ENCODE assay signal across 16 cellular contexts in genomic region chr2:113061241-113061640, GRCh38. TPM values are rescaled to one million over a fixed set of nuclear protein-coding genes. Genes with fewer than 3 reads are reported as not detected.
DNase-seq lines count a peak whose midpoint lies in the region; ATAC-seq and TF ChIP-seq lines count a peak whose summit lies in the region.
"Had no signal": no experiment of that assay in that cellular context is flagged by ENCODE, and none has a peak within 500 bp of the region (broad histone marks: within the 10 kb centered on the region; RNA-seq: fewer than 3 reads in every experiment).

No MANE protein-coding gene starts in this region.

- H3K36me3 ChIP-seq in esophagus muscularis mucosa, result no peaks in the 10 kb centered on the region
- no peaks in the 10 kb centered on the region for H3K36me3 ChIP-seq in neural progenitor cell
- H3K36me3 ChIP-seq in uterus, result no peaks in the 10 kb centered on the region

- H3K4me3 ChIP-seq in esophagus muscularis mucosa (no peak overlapping the region), neural progenitor cell (no peak overlapping the region), uterus (no peak overlapping the region)
- H3K4me3 ChIP-seq: A549 had no signal

- H3K27me3 Mint-ChIP-seq in activated CD8-positive, alpha-beta T cell treated with anti-CD3 and anti-CD28 coated beads, Interleukin-2, amount 10 ng/mL, durations not matched to agents 7 days and 5 days (ENCODE audit: low read depth), result peaks cover 2% of the 10 kb centered on the region
- peaks cover 3% of the 10 kb centered on the region for H3K27me3 Mint-ChIP-seq in activated CD8-positive, alpha-beta T cell treated with anti-CD3 and anti-CD28 coated beads for 36 hours
- peaks cover 9% of the 10 kb centered on the region for H3K27me3 Mint-ChIP-seq in neural progenitor cell (ENCODE audit: insufficient read depth, low read depth)
- H3K27me3 Mint-ChIP-seq: CD4-positive, alpha-beta T cell had no signal

- no peak for ATAC-seq in activated CD8-positive, alpha-beta T cell treated with anti-CD3 and anti-CD28 coated beads, Interleukin-2, amount 10 ng/mL, durations not matched to agents 7 days and 5 days
- no peak for ATAC-seq in activated CD8-positive, alpha-beta T cell treated with anti-CD3 and anti-CD28 coated beads for 36 hours
- ATAC-seq in GM19452 (IDR thresholded peaks at IDR 0.05; ENCODE audit: unreplicated experiment), result no peak
- ATAC-seq: HepG2 had no signal

- H3K9me3 ChIP-seq in esophagus muscularis mucosa (peaks cover 0 to 1% (median 0%) of the 10 kb centered on the region in 4 donors), neural progenitor cell (ENCODE audit: low read depth) (no peaks in the 10 kb centered on the region), uterus (no peaks in the 10 kb centered on the region)

- H2AFZ ChIP-seq in neural progenitor cell (replicated peaks), result no peak overlapping the region

- no peaks in the 10 kb centered on the region for H3K79me2 ChIP-seq in neural progenitor cell (ENCODE audit: low read depth)

- no peak overlapping the region for H3K4me3 Mint-ChIP-seq in activated CD8-positive, alpha-beta T cell treated with anti-CD3 and anti-CD28 coated beads, Interleukin-2, amount 10 ng/mL, durations not matched to agents 7 days and 5 days
- no peak overlapping the region for H3K4me3 Mint-ChIP-seq in activated CD8-positive, alpha-beta T cell treated with anti-CD3 and anti-CD28 coated beads for 36 hours
- H3K4me3 Mint-ChIP-seq in neural progenitor cell, result peak overlapping the region; percentile 22
- H3K4me3 Mint-ChIP-seq: CD4-positive, alpha-beta T cell; H9 had no signal

- peak; percentile 14 for DNase-seq in activated CD8-positive, alpha-beta T cell treated with anti-CD3 and anti-CD28 coated beads, Interleukin-2, amount 10 ng/mL, durations not matched to agents 7 days and 5 days
- DNase-seq in activated CD8-positive, alpha-beta T cell treated with anti-CD3 and anti-CD28 coated beads for 36 hours, result no peak
- DNase-seq in esophagus muscularis mucosa (ENCODE audit: extremely low spot score) (peak; percentile 79), neural progenitor cell (ENCODE audit: low spot score) (no peak), uterus (no peak), NCI-H1092 treated with DMSO at 0.1 percent for 48 hours (lab: John Stamatoyannopoulos, UW) (no peak)
- DNase-seq: AML-193; Caco-2; CD4-positive, alpha-beta T cell; H9 had no signal

- H3F3A ChIP-seq in neural progenitor cell (ENCODE audit: low read depth), result no peaks in the 10 kb centered on the region

- WGBS in esophagus muscularis mucosa, result 64% methylated on average over 2 of the region's 2 CpGs

- POLR2A ChIA-PET in activated CD8-positive, alpha-beta T cell treated with anti-CD3 and anti-CD28 coated beads, Interleukin-2, amount 10 ng/mL, durations not matched to agents 7 days and 5 days (lab: Charles Lee), result no interaction called here
- POLR2A ChIA-PET in activated CD8-positive, alpha-beta T cell treated with anti-CD3 and anti-CD28 coated beads for 36 hours (lab: Charles Lee), result no interaction called here

- H3K27me3 ChIP-seq in esophagus muscularis mucosa (peaks cover 0 to 11% (median 0%) of the 10 kb centered on the region in 4 donors), neural progenitor cell (no peaks in the 10 kb centered on the region), uterus (no peaks in the 10 kb centered on the region)

- H3K27ac ChIP-seq in esophagus muscularis mucosa (replicated peaks in 1 of 4), result no peak overlapping the region
- H3K27ac ChIP-seq in neural progenitor cell, result no peak overlapping the region
- no peak overlapping the region for H3K27ac ChIP-seq in uterus
- H3K27ac ChIP-seq: 22Rv1, A549, C4-2B had no signal

- no peaks in the 10 kb centered on the region for H3K4me1 Mint-ChIP-seq in activated CD8-positive, alpha-beta T cell treated with anti-CD3 and anti-CD28 coated beads, Interleukin-2, amount 10 ng/mL, durations not matched to agents 7 days and 5 days (ENCODE audit: low read depth)
- peaks cover 6% of the 10 kb centered on the region for H3K4me1 Mint-ChIP-seq in activated CD8-positive, alpha-beta T cell treated with anti-CD3 and anti-CD28 coated beads for 36 hours (ENCODE audit: low read depth)
- H3K4me1 Mint-ChIP-seq in neural progenitor cell, result peaks cover 12% of the 10 kb centered on the region
- H3K4me1 Mint-ChIP-seq: H9 had no signal

- no peak overlapping the region for H3K27ac Mint-ChIP-seq in activated CD8-positive, alpha-beta T cell treated with anti-CD3 and anti-CD28 coated beads, Interleukin-2, amount 10 ng/mL, durations not matched to agents 7 days and 5 days
- no peak overlapping the region for H3K27ac Mint-ChIP-seq in activated CD8-positive, alpha-beta T cell treated with anti-CD3 and anti-CD28 coated beads for 36 hours
- H3K27ac Mint-ChIP-seq in neural progenitor cell, result peak overlapping the region; percentile 50
- H3K27ac Mint-ChIP-seq: CD4-positive, alpha-beta T cell; H9 had no signal

- H4K20me1 ChIP-seq in neural progenitor cell (ENCODE audit: low read depth), result no peaks in the 10 kb centered on the region

- H3K9ac ChIP-seq in neural progenitor cell, result no peak overlapping the region

- TF ChIP-seq EP300 in esophagus muscularis mucosa (IDR thresholded peaks at IDR 0.05), result no peak

- H3K36me3 Mint-ChIP-seq in activated CD8-positive, alpha-beta T cell treated with anti-CD3 and anti-CD28 coated beads, Interleukin-2, amount 10 ng/mL, durations not matched to agents 7 days and 5 days (ENCODE audit: low read depth), result no peaks in the 10 kb centered on the region
- peaks cover under 1% of the 10 kb centered on the region for H3K36me3 Mint-ChIP-seq in activated CD8-positive, alpha-beta T cell treated with anti-CD3 and anti-CD28 coated beads for 36 hours (ENCODE audit: low read depth)
- H3K36me3 Mint-ChIP-seq in neural progenitor cell, result no peaks in the 10 kb centered on the region

- TF ChIP-seq POLR2A in esophagus muscularis mucosa (IDR thresholded peaks at IDR 0.05; ENCODE audit: low read depth) (no peak), uterus (IDR thresholded peaks at IDR 0.05) (no peak)

- no peaks in the 10 kb centered on the region for H3K9me3 Mint-ChIP-seq in activated CD8-positive, alpha-beta T cell treated with anti-CD3 and anti-CD28 coated beads, Interleukin-2, amount 10 ng/mL, durations not matched to agents 7 days and 5 days (ENCODE audit: insufficient read depth)
- H3K9me3 Mint-ChIP-seq in activated CD8-positive, alpha-beta T cell treated with anti-CD3 and anti-CD28 coated beads for 36 hours, result peaks cover 2% of the 10 kb centered on the region
- peaks cover 4% of the 10 kb centered on the region for H3K9me3 Mint-ChIP-seq in neural progenitor cell
- H3K9me3 Mint-ChIP-seq: CD4-positive, alpha-beta T cell had no signal

- no peak for TF ChIP-seq CTCF in activated CD8-positive, alpha-beta T cell treated with anti-CD3 and anti-CD28 coated beads for 36 hours (IDR thresholded peaks at IDR 0.05)
- TF ChIP-seq CTCF in esophagus muscularis mucosa (IDR thresholded peaks at IDR 0.05), result no peak
- no peak for TF ChIP-seq CTCF in neural progenitor cell (IDR thresholded peaks at IDR 0.05)
- no peak for TF ChIP-seq CTCF in uterus (IDR thresholded peaks at IDR 0.05)

- H3K4me2 ChIP-seq in neural progenitor cell, result no peak overlapping the region
- H3K4me2 ChIP-seq: A549 had no signal

- intact Hi-C loops in activated CD8-positive, alpha-beta T cell treated with anti-CD3 and anti-CD28 coated beads for 36 hours (cut with micrococcal nuclease), result no loop called here
- intact Hi-C loops in esophagus muscularis mucosa (cut with DNase I), result no loop called here
- intact Hi-C loops in uterus (cut with DNase I; ENCODE audit: low total_unique reads), result no loop called here

- H3K4me1 ChIP-seq in esophagus muscularis mucosa (no peaks in the 10 kb centered on the region), neural progenitor cell (no peaks in the 10 kb centered on the region), uterus (no peaks in the 10 kb centered on the region)
- H3K4me1 ChIP-seq: A549 had no signal

- CTCF ChIA-PET in activated CD8-positive, alpha-beta T cell treated with anti-CD3 and anti-CD28 coated beads, Interleukin-2, amount 10 ng/mL, durations not matched to agents 7 days and 5 days (lab: Charles Lee), result no interaction called here
- CTCF ChIA-PET in activated CD8-positive, alpha-beta T cell treated with anti-CD3 and anti-CD28 coated beads for 36 hours (lab: Charles Lee), result no interaction called here

RNA-seq across cellular contexts. Expression of gene IL36RN, which starts 2.2 kb away (rescaled TPM):
- not detected for total RNA-seq in activated CD8-positive, alpha-beta T cell treated with anti-CD3 and anti-CD28 coated beads, Interleukin-2, amount 10 ng/mL, durations not matched to agents 7 days and 5 days
- not detected for total RNA-seq in activated CD8-positive, alpha-beta T cell treated with anti-CD3 and anti-CD28 coated beads for 36 hours
- total RNA-seq in esophagus muscularis mucosa (not detected), neural progenitor cell (ENCODE audit: low replicate concordance) (not detected in 2 replicates), uterus (not detected)
- total RNA-seq: Caco-2; CD4-positive, alpha-beta T cell; H1; H9; HepG2 had no signal

RNA-seq across cellular contexts. Expression of gene IL1F10, which starts 6.5 kb away (rescaled TPM):
- not detected for total RNA-seq in activated CD8-positive, alpha-beta T cell treated with anti-CD3 and anti-CD28 coated beads, Interleukin-2, amount 10 ng/mL, durations not matched to agents 7 days and 5 days
- not detected for total RNA-seq in activated CD8-positive, alpha-beta T cell treated with anti-CD3 and anti-CD28 coated beads for 36 hours
- total RNA-seq in esophagus muscularis mucosa (not detected), neural progenitor cell (ENCODE audit: low replicate concordance) (not detected in 2 replicates), uterus (not detected)
- total RNA-seq: Caco-2; CD4-positive, alpha-beta T cell; H1; H9; HepG2 had no signal

RNA-seq across cellular contexts. Expression of gene IL36B, which starts 8.6 kb away (rescaled TPM):
- not detected for total RNA-seq in activated CD8-positive, alpha-beta T cell treated with anti-CD3 and anti-CD28 coated beads, Interleukin-2, amount 10 ng/mL, durations not matched to agents 7 days and 5 days
- not detected for total RNA-seq in activated CD8-positive, alpha-beta T cell treated with anti-CD3 and anti-CD28 coated beads for 36 hours
- not detected for total RNA-seq in esophagus muscularis mucosa
- not detected in 2 replicates for total RNA-seq in neural progenitor cell (ENCODE audit: low replicate concordance)
- not detected for total RNA-seq in uterus
- total RNA-seq: Caco-2; CD4-positive, alpha-beta T cell; H1; H9; HepG2 had no signal

RNA-seq across cellular contexts. Expression of gene IL36A, which starts 56.0 kb away (rescaled TPM):
- total RNA-seq in activated CD8-positive, alpha-beta T cell treated with anti-CD3 and anti-CD28 coated beads, Interleukin-2, amount 10 ng/mL, durations not matched to agents 7 days and 5 days, result under 1 TPM; 0.29 to 0.53 TPM
- not detected for total RNA-seq in activated CD8-positive, alpha-beta T cell treated with anti-CD3 and anti-CD28 coated beads for 36 hours
- total RNA-seq in esophagus muscularis mucosa (not detected), neural progenitor cell (ENCODE audit: low replicate concordance) (not detected in 2 replicates), uterus (not detected)
- total RNA-seq: Caco-2, H1, H9, HepG2 had no signal

Comparison
In these comparisons a context has a peak if more than half of its experiments do, and no peak if none do; other contexts are left out.
1. DNase-seq: peak in activated CD8-positive, alpha-beta T cell treated with anti-CD3 and anti-CD28 coated beads, Interleukin-2, amount 10 ng/mL, durations not matched to agents 7 days and 5 days (single experiment) and esophagus muscularis mucosa (single experiment); none in activated CD8-positive, alpha-beta T cell treated with anti-CD3 and anti-CD28 coated beads for 36 hours (single experiment), neural progenitor cell (single experiment), uterus (0 of 2) and NCI-H1092 treated with DMSO at 0.1 percent for 48 hours (single experiment).